In genomic region chr16:88882358-88883030, GRCh38 we compare ENCODE assay signal across 16 cellular contexts. TPM values are rescaled to one million over a fixed set of nuclear protein-coding genes. Genes with fewer than 3 reads are reported as not detected.
DNase-seq lines count a peak whose midpoint lies in the region; ATAC-seq and TF ChIP-seq lines count a peak whose summit lies in the region.
"Had no signal": no experiment of that assay in that cellular context is flagged by ENCODE, and none has a peak within 500 bp of the region (broad histone marks: within the 10 kb centered on the region; RNA-seq: fewer than 3 reads in every experiment).

No MANE protein-coding gene starts in this region.

- no peaks in the 10 kb centered on the region for H3K79me1 ChIP-seq in H9 (ENCODE audit: insufficient read depth, low read depth, low read length, poor library complexity, severe bottlenecking)

- no peak overlapping the region for H2BK12ac ChIP-seq in H9 (ENCODE audit: insufficient read length, low read depth, low read length)

- intact Hi-C loops in right lobe of liver (cut with DNase I), result no loop called here

- no peaks in the 10 kb centered on the region for H3K27me3 ChIP-seq in BLaER1 treated with 17β-estradiol and CSF1 and Interleukin-3, amounts not matched to agents 10 nM and 100 nM
- H3K27me3 ChIP-seq in H9 (ENCODE audit: insufficient read depth, low read length) (no peaks in the 10 kb centered on the region), right lobe of liver (no peaks in the 10 kb centered on the region)

- peaks cover 5 to 91% (median 59%) of the 10 kb centered on the region in 11 experiments; a peak in 21 of 22 replicates for H3K36me3 ChIP-seq in BLaER1 treated with 17β-estradiol and CSF1 and Interleukin-3, amounts not matched to agents 10 nM and 100 nM
- no peaks in the 10 kb centered on the region for H3K36me3 ChIP-seq in right lobe of liver

- peak overlapping the region; percentile 86 for H4K8ac ChIP-seq in H9 (replicated peaks; ENCODE audit: insufficient read length, low read depth, low read length)

- no peak overlapping the region for H4K91ac ChIP-seq in H9 (ENCODE audit: insufficient read length, low read depth, low read length)

- no peak overlapping the region for H3K9ac ChIP-seq in BLaER1 treated with 17β-estradiol and CSF1 and Interleukin-3, amounts not matched to agents 10 nM and 100 nM
- no peak overlapping the region for H3K9ac ChIP-seq in H9 (ENCODE audit: extremely low read depth, insufficient read length, low read length)

- H3K4me1 ChIP-seq in BLaER1 treated with 17β-estradiol and CSF1 and Interleukin-3, amounts not matched to agents 10 nM and 100 nM, result peaks cover 20 to 93% (median 78%) of the 10 kb centered on the region in 10 experiments
- no peaks in the 10 kb centered on the region for H3K4me1 ChIP-seq in H9 (ENCODE audit: insufficient read depth, low read length)
- peaks cover 0 to 29% (median 0%) of the 10 kb centered on the region in 4 donors for H3K4me1 ChIP-seq in right lobe of liver

- peaks cover 12 to 87% (median 25%) of the 10 kb centered on the region in 11 experiments; a peak in 16 of 22 replicates for H4K20me1 ChIP-seq in BLaER1 treated with 17β-estradiol and CSF1 and Interleukin-3, amounts not matched to agents 10 nM and 100 nM
- H4K20me1 ChIP-seq in H9 (ENCODE audit: control insufficient read depth, insufficient read depth, insufficient read length), result no peaks in the 10 kb centered on the region

- no peak overlapping the region for H3K4me3 ChIP-seq in BLaER1 treated with 17β-estradiol and CSF1 and Interleukin-3, amounts not matched to agents 10 nM and 100 nM
- no peak overlapping the region for H3K4me3 ChIP-seq in right lobe of liver
- no peak overlapping the region for H3K4me3 ChIP-seq in foreskin fibroblast (ENCODE audit: low read depth in 1 of 2, low read length in 2 of 2)
- H3K4me3 ChIP-seq: GM23338, left lung had no signal

- H3K18ac ChIP-seq in H9 (ENCODE audit: insufficient read length, low read depth, low read length), result no peak overlapping the region

- H3K27ac ChIP-seq in BLaER1 treated with 17β-estradiol and CSF1 and Interleukin-3, amounts not matched to agents 10 nM and 100 nM, result peak overlapping the region in 2 of 11 experiments; percentile 33 to 45; a peak in 2 of 22 replicates
- H3K27ac ChIP-seq in H9 (ENCODE audit: insufficient read length, low read depth, low read length), result no peak overlapping the region
- H3K27ac ChIP-seq in right lobe of liver, result no peak overlapping the region
- H3K27ac ChIP-seq: left lung had no signal

- no peak for TF ChIP-seq CTCF in H9 (conservative IDR thresholded peaks at IDR 0.05)
- TF ChIP-seq CTCF in right lobe of liver (IDR thresholded peaks at IDR 0.05), result no peak
- no peak for TF ChIP-seq CTCF in endothelial cell (IDR thresholded peaks at IDR 0.05; ENCODE audit: unreplicated experiment)
- TF ChIP-seq CTCF in foreskin fibroblast (IDR thresholded peaks at IDR 0.05; ENCODE audit: low read depth, low read length), result no peak

- no peaks in the 10 kb centered on the region for H3K27me3 Mint-ChIP-seq in H9 (ENCODE audit: low read depth)
- peaks cover 4% of the 10 kb centered on the region for H3K27me3 Mint-ChIP-seq in T-helper 17 cell
- H3K27me3 Mint-ChIP-seq in endothelial cell (ENCODE audit: unreplicated experiment), result peaks cover 2% of the 10 kb centered on the region
- H3K27me3 Mint-ChIP-seq: CD8-positive, alpha-beta memory T cell had no signal

- no peaks in the 10 kb centered on the region for H3K79me2 ChIP-seq in H9 (ENCODE audit: insufficient read depth, low read length)

- H2BK20ac ChIP-seq in H9 (ENCODE audit: low read depth, low read length, poor library complexity, severe bottlenecking), result no peak overlapping the region

- H3K9me3 ChIP-seq in BLaER1 treated with 17β-estradiol and CSF1 and Interleukin-3, amounts not matched to agents 10 nM and 100 nM (replicated peaks in 1 of 11), result no peaks in the 10 kb centered on the region
- H3K9me3 ChIP-seq in H9 (ENCODE audit: control insufficient read depth, low read depth, low read length), result no peaks in the 10 kb centered on the region
- H3K9me3 ChIP-seq in T-helper 17 cell (ENCODE audit: control insufficient read depth, low read length, poor library complexity, severe bottlenecking), result no peaks in the 10 kb centered on the region
- no peaks in the 10 kb centered on the region for H3K9me3 ChIP-seq in right lobe of liver
- H3K9me3 ChIP-seq: left lung had no signal

- H3T11ph ChIP-seq in H9 (ENCODE audit: low read length), result no peak overlapping the region

- TF ChIP-seq POLR2A in right lobe of liver (IDR thresholded peaks at IDR 0.05), result no peak

- no peak overlapping the region for H3K23ac ChIP-seq in H9 (ENCODE audit: insufficient read length, low read depth, low read length)

- H3K23me2 ChIP-seq in H9 (ENCODE audit: insufficient read length, low read depth, low read length, poor library complexity, severe bottlenecking), result no peaks in the 10 kb centered on the region

- no peak overlapping the region for H2BK120ac ChIP-seq in H9 (ENCODE audit: low read depth, low read length, poor library complexity, severe bottlenecking)

- H3K4me2 ChIP-seq in BLaER1 treated with 17β-estradiol and CSF1 and Interleukin-3, amounts not matched to agents 10 nM and 100 nM, result peak overlapping the region in 7 of 11 experiments; percentile 26 to 91 (median 43); a peak in 11 of 22 replicates
- no peak overlapping the region for H3K4me2 ChIP-seq in H9 (ENCODE audit: insufficient read depth, insufficient read length, low read length)
- H3K4me2 ChIP-seq: GM23338 had no signal

- H3K4ac ChIP-seq in H9 (ENCODE audit: low read depth, low read length), result no peak overlapping the region

- no peak overlapping the region for H2BK5ac ChIP-seq in H9 (ENCODE audit: insufficient read length, low read length)

- H3K4me3 Mint-ChIP-seq in H9, result no peak overlapping the region
- H3K4me3 Mint-ChIP-seq in T-helper 17 cell, result no peak overlapping the region
- no peak overlapping the region for H3K4me3 Mint-ChIP-seq in endothelial cell (ENCODE audit: unreplicated experiment)
- H3K4me3 Mint-ChIP-seq: CD8-positive, alpha-beta memory T cell; GM23338; WTC11 had no signal

- H3K27ac Mint-ChIP-seq in H9 (0 out of 7 replicates have a peak overlapping the region, but pooled peaks of 1 of the 3 experiments have one; percentile 38), T-helper 17 cell (no peak overlapping the region), endothelial cell (ENCODE audit: unreplicated experiment) (no peak overlapping the region)
- H3K27ac Mint-ChIP-seq: activated naive CD4-positive, alpha-beta T cell treated with anti-CD3 and anti-CD28 coated beads, Interleukin-2, amount 50 U/mL, for 72 hours; CD8-positive, alpha-beta memory T cell; GM23338; WTC11 had no signal

- no peak overlapping the region for H3K56ac ChIP-seq in H9 (ENCODE audit: insufficient read length, low read depth, low read length)

- no peak overlapping the region for H2BK15ac ChIP-seq in H9 (ENCODE audit: low read depth, low read length)

- no peak overlapping the region for H2AFZ ChIP-seq in H9 (ENCODE audit: low read length)
- H2AFZ ChIP-seq: GM23338 had no signal

- no peak for DNase-seq in H9
- DNase-seq in T-helper 17 cell, result no peak
- DNase-seq in right lobe of liver, result peak in 2 of 3 donors; percentile 39 to 79
- DNase-seq in endothelial cell (ENCODE audit: low spot score), result no peak
- no peak for DNase-seq in foreskin fibroblast
- DNase-seq: CD8-positive, alpha-beta memory T cell; KG1; left lung; stimulated activated CD4-positive, alpha-beta T cell treated with anti-CD3 and anti-CD28 coated beads, Interleukin-2, amount 100 ng/mL, for 48 hours had no signal

- H3K14ac ChIP-seq in H9 (ENCODE audit: insufficient read depth, low read length), result no peak overlapping the region; the same call in 1 of the 2 replicates

- H2AK5ac ChIP-seq in H9 (ENCODE audit: insufficient read length, low read length), result no peak overlapping the region

- no CpG with 5 or more reads among the region's 26 CpGs for WGBS in H9 (ENCODE audit: extremely low coverage, insufficient read length, low lambda C conversion rate)
- WGBS in right lobe of liver (ENCODE audit: insufficient coverage, low coverage, low lambda C conversion rate, missing lambda C conversion rate), result 40% methylated on average over 1 of the region's 26 CpGs

- H3K9me3 Mint-ChIP-seq in H9 (no peaks in the 10 kb centered on the region), endothelial cell (ENCODE audit: unreplicated experiment) (no peaks in the 10 kb centered on the region)
- H3K9me3 Mint-ChIP-seq: activated naive CD4-positive, alpha-beta T cell treated with anti-CD3 and anti-CD28 coated beads, Interleukin-2, amount 50 U/mL, for 72 hours; CD8-positive, alpha-beta memory T cell; GM23338; WTC11 had no signal

- no peak overlapping the region for H4K5ac ChIP-seq in H9 (ENCODE audit: insufficient read length, low read depth, low read length)

- H3K4me1 Mint-ChIP-seq in H9 (peaks cover 0 to 11% of the 10 kb centered on the region in 2 experiments; a peak in 1 of 4 replicates), T-helper 17 cell (peaks cover 2% of the 10 kb centered on the region), endothelial cell (ENCODE audit: unreplicated experiment) (no peaks in the 10 kb centered on the region)
- H3K4me1 Mint-ChIP-seq: GM23338, WTC11 had no signal

- H3K36me3 Mint-ChIP-seq in H9 (ENCODE audit: insufficient read depth in 1 of 3, low read depth in 3 of 3) (no peaks in the 10 kb centered on the region), T-helper 17 cell (ENCODE audit: low read depth) (no peaks in the 10 kb centered on the region), endothelial cell (ENCODE audit: low read depth, unreplicated experiment) (no peaks in the 10 kb centered on the region)
- H3K36me3 Mint-ChIP-seq: activated naive CD4-positive, alpha-beta T cell treated with anti-CD3 and anti-CD28 coated beads, Interleukin-2, amount 50 U/mL, for 72 hours; CD8-positive, alpha-beta memory T cell; WTC11 had no signal

- peak; percentile 64 for ATAC-seq in T-helper 17 cell
- ATAC-seq in right lobe of liver, result peak in 3 of 4 donors; percentile 3 to 67 (median 12)
- ATAC-seq in GM21367 (IDR thresholded peaks at IDR 0.05; ENCODE audit: unreplicated experiment), result no peak
- ATAC-seq in HG02970 (IDR thresholded peaks at IDR 0.05; ENCODE audit: low FRiP score, unreplicated experiment), result no peak
- ATAC-seq: left lung, WTC11 had no signal

RNA-seq across cellular contexts. Expression of gene PABPN1L, which starts 16.0 kb away (rescaled TPM):
- total RNA-seq in H9 (2021) (not detected in 2 replicates), T-helper 17 cell (not detected), right lobe of liver (under 1 TPM in 1 of 6 experiments, not detected in 5; 0.37 TPM), endothelial cell (ENCODE audit: unreplicated experiment) (not detected)
- total RNA-seq: activated naive CD4-positive, alpha-beta T cell treated with anti-CD3 and anti-CD28 coated beads, Interleukin-2, amount 50 U/mL, for 72 hours; CD8-positive, alpha-beta memory T cell; cerebellum; GM23338; left lung; WTC11 had no signal

RNA-seq across cellular contexts. Expression of gene TRAPPC2L, which starts 25.6 kb away (rescaled TPM):
- total RNA-seq in H9 (2021) (90.3 and 102 TPM in 2 replicates), T-helper 17 cell (10 to 100 TPM; 33.5 to 43.0 TPM), right lobe of liver (10 to 100 TPM; 15.1 to 25.5 (median 20.1) TPM), endothelial cell (ENCODE audit: unreplicated experiment) (65.3 TPM)

RNA-seq across cellular contexts. Expression of gene GALNS, which starts 25.7 kb away (rescaled TPM):
- total RNA-seq in H9 (2021) (20.0 and 20.3 TPM in 2 replicates), T-helper 17 cell (10 to 100 TPM; 37.2 to 38.6 TPM), right lobe of liver (10 to 100 TPM in 5 of 6 experiments, 1 to 10 TPM in 1; 9.2 to 20.6 (median 16.5) TPM), endothelial cell (ENCODE audit: unreplicated experiment) (24.7 TPM)

Comparison
In these comparisons a context has a peak if more than half of its experiments do, and no peak if none do; other contexts are left out.
1. DNase-seq: peak in right lobe of liver (2 of 3); none in H9 (single experiment), T-helper 17 cell (0 of 3), endothelial cell (single experiment) and foreskin fibroblast (0 of 2).
2. ATAC-seq: peak in T-helper 17 cell (single experiment) and right lobe of liver (3 of 4); none in GM21367 (single experiment) and HG02970 (single experiment).